In genomic region chr18:76697441-76697901, GRCh38 we compare ENCODE assay signal across 12 cellular contexts.
A peak's percentile ranks its signal among the peaks of the same experiment; 100 is the strongest.
DNase-seq lines count a peak whose midpoint lies in the region; ATAC-seq, FAIRE-seq and TF ChIP-seq lines count a peak whose summit lies in the region.
"Had no signal": no experiment of that assay in that cellular context is flagged by ENCODE, and none has a peak within 500 bp of the region (broad histone marks: within the 10 kb centered on the region; RNA-seq: fewer than 3 reads in every experiment).

No MANE protein-coding gene starts in this region.

- ATAC-seq in HG03175 (IDR thresholded peaks at IDR 0.05; ENCODE audit: unreplicated experiment) (no peak), GM21390 (IDR thresholded peaks at IDR 0.05; ENCODE audit: unreplicated experiment) (no peak)

- peaks cover 8% of the 10 kb centered on the region for H3K4me1 Mint-ChIP-seq in chondrocyte (ENCODE audit: low read depth)

- no peaks in the 10 kb centered on the region for H3K36me3 Mint-ChIP-seq in chondrocyte (ENCODE audit: low read depth)

- TF ChIP-seq POLR2A in spleen (IDR thresholded peaks at IDR 0.05) = no peak

- intact Hi-C loops in spleen (cut with DNase I; ENCODE audit: low total_unique reads) = no loop called here

- in situ Hi-C loops in HAP-1 (cut with MboI; ENCODE audit: low sequenced_read_pairs) = no loop called here

- 10 to 13% (median 11%) methylated on average over 13 of the region's 13 CpGs for WGBS in small intestine, 3 donors
- 6 to 15% (median 11%) methylated on average over 13 of the region's 13 CpGs for WGBS in spleen, 5 donors

- H3K27ac ChIP-seq in small intestine (ENCODE audit: low read depth in 1 of 2, low read length in 1 of 2) = peak overlapping the region in 1 of 2 donors; percentile 37
- H3K27ac ChIP-seq in spleen = no peak overlapping the region

- H3K36me3 ChIP-seq in HAP-1 (replicated peaks) (no peaks in the 10 kb centered on the region), small intestine (ENCODE audit: control insufficient read depth in 2 of 2, insufficient read depth in 2 of 2, low read length in 2 of 2) (no peaks in the 10 kb centered on the region), spleen (no peaks in the 10 kb centered on the region)

- H3K9me3 ChIP-seq in HAP-1 (no peaks in the 10 kb centered on the region), small intestine (ENCODE audit: control insufficient read depth, low read depth) (no peaks in the 10 kb centered on the region), spleen (no peaks in the 10 kb centered on the region)

- TF ChIP-seq CTCF in chondrocyte (IDR thresholded peaks at IDR 0.05) (no peak), spleen (IDR thresholded peaks at IDR 0.05 in 8 of 11, conservative IDR thresholded peaks at IDR 0.05 in 3 of 11) (no peak)

- FAIRE-seq in small intestine (lab: Jason Lieb, UNC) = no peak

- H3K4me1 ChIP-seq in HAP-1 = peaks cover 11% of the 10 kb centered on the region
- H3K4me1 ChIP-seq in small intestine (ENCODE audit: control insufficient read depth in 2 of 2, insufficient read depth in 1 of 2, low read depth in 1 of 2, low read length in 1 of 2) = no peaks in the 10 kb centered on the region
- peaks cover 0 to 4% (median 0%) of the 10 kb centered on the region in 6 donors for H3K4me1 ChIP-seq in spleen

- DNase-seq in HAP-1 (ENCODE audit: low spot score in 2 of 2) (peak; percentile 19 to 54), chondrocyte (ENCODE audit: low spot score) (no peak), islet precursor cell (peak; percentile 75), small intestine (peak; percentile 16), NCI-H2171 (lab: John Stamatoyannopoulos, UW) (no peak), spleen (no peak)
- DNase-seq: activated CD4-positive, CD25-positive, alpha-beta regulatory T cell; activated gamma-delta T cell; DMS79; NCI-H1048 had no signal

- H3K27me3 ChIP-seq in HAP-1 (ENCODE audit: low read depth) (0 out of 2 replicates have a peak, but pooled peaks cover 7% of the 10 kb centered on the region), small intestine (ENCODE audit: control insufficient read depth in 2 of 2, insufficient read depth in 2 of 2, low read length in 2 of 2) (peaks cover 0 to 2% of the 10 kb centered on the region in 2 donors), spleen (replicated peaks in 1 of 7) (peaks cover 0 to 78% (median 4%) of the 10 kb centered on the region in 7 donors)

- H3K4me3 Mint-ChIP-seq in chondrocyte (ENCODE audit: unreplicated experiment) = peak overlapping the region; percentile 68

- peaks cover 13% of the 10 kb centered on the region for H3K27me3 Mint-ChIP-seq in chondrocyte (ENCODE audit: low read depth)

- no peaks in the 10 kb centered on the region for H3K9me3 Mint-ChIP-seq in chondrocyte (ENCODE audit: low read depth)

- H3K27ac Mint-ChIP-seq in chondrocyte (ENCODE audit: unreplicated experiment) = peak overlapping the region; percentile 3

- H3K4me3 ChIP-seq in HAP-1 (no peak overlapping the region), small intestine (ENCODE audit: low read depth in 1 of 2, low read length in 2 of 2) (no peak overlapping the region), spleen (peak overlapping the region in 2 of 8 donors; percentile 6 to 21)

Comparison
In these comparisons a context has a peak if more than half of its experiments do, and no peak if none do; other contexts are left out.
1. DNase-seq: peak in HAP-1 (2 of 2), islet precursor cell (single experiment) and small intestine (single experiment); none in chondrocyte (single experiment), NCI-H2171 (single experiment) and spleen (single experiment).